20 cellular contexts compared by ENCODE assay signal in genomic region chr1:156248323-156248683, GRCh38. TPM values are rescaled to one million over a fixed set of nuclear protein-coding genes. Genes with fewer than 3 reads are reported as not detected.
DNase-seq lines count a peak whose midpoint lies in the region; ATAC-seq and TF ChIP-seq lines count a peak whose summit lies in the region.
"Had no signal": no experiment of that assay in that cellular context is flagged by ENCODE, and none has a peak within 500 bp of the region (broad histone marks: within the 10 kb centered on the region; RNA-seq: fewer than 3 reads in every experiment).

No MANE protein-coding gene starts in this region.

- H3K36me3 Mint-ChIP-seq in natural killer cell (no peaks in the 10 kb centered on the region), WTC11 (peaks cover 36% of the 10 kb centered on the region)
- peaks cover 8% of the 10 kb centered on the region for H3K36me3 Mint-ChIP-seq in natural killer cell treated with Interleukin-12 subunit alpha and Interleukin-12 subunit beta and Interleukin-15 and Interleukin-18, amount 100 ng/mL, for 72 hours

- H3K4me1 Mint-ChIP-seq in natural killer cell = peaks cover 0 to 24% of the 10 kb centered on the region in 2 donors
- H3K4me1 Mint-ChIP-seq in natural killer cell treated with Interleukin-12 subunit alpha and Interleukin-12 subunit beta and Interleukin-15 and Interleukin-18, amount 100 ng/mL, for 72 hours (ENCODE audit: low read depth in 2 of 2) = peaks cover 13 to 18% of the 10 kb centered on the region in 2 donors
- peaks cover 22% of the 10 kb centered on the region for H3K4me1 Mint-ChIP-seq in WTC11
- H3K4me1 Mint-ChIP-seq: nephron had no signal

- H3K27ac ChIP-seq in iPS-20b (ENCODE audit: low read length) (no peak overlapping the region), transverse colon (no peak overlapping the region), SJCRH30 (no peak overlapping the region)
- H3K27ac ChIP-seq: GM23248 had no signal

- in situ Hi-C loops in transverse colon (cut with MboI; ENCODE audit: low pct_ligation_motif_present in 1 of 4, low pct_unique_long_range_greater_than_20kb in 1 of 4, low sequenced_read_pairs in 3 of 4) = no loop called here

- no peaks in the 10 kb centered on the region for H3K9me3 ChIP-seq in iPS-20b (ENCODE audit: insufficient read depth, low read depth, low read length)
- no peaks in the 10 kb centered on the region for H3K9me3 ChIP-seq in transverse colon
- H3K9me3 ChIP-seq in SJCRH30 (replicated peaks) = no peaks in the 10 kb centered on the region

- no peaks in the 10 kb centered on the region for H3K9me3 Mint-ChIP-seq in natural killer cell
- H3K9me3 Mint-ChIP-seq in natural killer cell treated with Interleukin-12 subunit alpha and Interleukin-12 subunit beta and Interleukin-15 and Interleukin-18, amount 100 ng/mL, for 72 hours = no peaks in the 10 kb centered on the region
- no peaks in the 10 kb centered on the region for H3K9me3 Mint-ChIP-seq in WTC11
- H3K9me3 Mint-ChIP-seq: CD8-positive, alpha-beta T cell; mesothelial cell of epicardium; nephron; stimulated activated memory B cell treated with anti-CD40 and anti-IgM and Interleukin-4, amounts not matched to agents 10 μg/mL and 1 μg/mL and 100 μg/mL, for 72 hours; T-cell had no signal

- CTCF ChIA-PET in WTC11 (lab: Charles Lee) = interaction anchor here (0.5 to 5.1 kb wide), 13 partner anchors 11 to 232 kb away, joined by 3 to 84 read pairs (median 3); no protein-coding TSS in a partner anchor

- TF ChIP-seq EP300 in transverse colon (IDR thresholded peaks at IDR 0.05; ENCODE audit: low read depth) = no peak

- H3K27me3 ChIP-seq in iPS-20b (ENCODE audit: insufficient read depth, low read length) (peaks cover 15% of the 10 kb centered on the region; the same call in 1 of the 2 replicates), transverse colon (peaks cover 32% of the 10 kb centered on the region), SJCRH30 (no peaks in the 10 kb centered on the region)

- no peak overlapping the region for H3K4me3 Mint-ChIP-seq in natural killer cell
- H3K4me3 Mint-ChIP-seq in natural killer cell treated with Interleukin-12 subunit alpha and Interleukin-12 subunit beta and Interleukin-15 and Interleukin-18, amount 100 ng/mL, for 72 hours = no peak overlapping the region
- H3K4me3 Mint-ChIP-seq in WTC11 = no peak overlapping the region
- H3K4me3 Mint-ChIP-seq: activated CD4-positive, alpha-beta T cell treated with anti-CD3 and anti-CD28 coated beads for 36 hours; mesothelial cell of epicardium; nephron; stimulated activated memory B cell treated with anti-CD40 and anti-IgM and Interleukin-4, amounts not matched to agents 10 μg/mL and 1 μg/mL and 100 μg/mL, for 72 hours; T-cell had no signal

- H3K9ac ChIP-seq in iPS-20b (ENCODE audit: low read depth, low read length) = peak overlapping the region; percentile 37; the same call in 1 of the 2 replicates
- H3K9ac ChIP-seq: GM23248 had no signal

- H3K4me3 ChIP-seq in iPS-20b (ENCODE audit: low read length) = no peak overlapping the region
- no peak overlapping the region for H3K4me3 ChIP-seq in transverse colon
- no peak overlapping the region for H3K4me3 ChIP-seq in SJCRH30
- H3K4me3 ChIP-seq: GM23248 had no signal

- no peak for DNase-seq in natural killer cell
- DNase-seq in natural killer cell treated with Interleukin-12 subunit alpha and Interleukin-12 subunit beta and Interleukin-15 and Interleukin-18, amount 100 ng/mL, for 72 hours (ENCODE audit: low spot score) = no peak
- DNase-seq in WTC11 (ENCODE audit: low spot score) = no peak
- DNase-seq in NCI-H2081 (lab: John Stamatoyannopoulos, UW) = no peak
- no peak for DNase-seq in transverse colon
- no peak for DNase-seq in SJCRH30
- DNase-seq: activated CD4-positive, alpha-beta T cell treated with anti-CD3 and anti-CD28 coated beads for 36 hours; activated effector memory CD4-positive, alpha-beta T cell treated with Interleukin-2 at 50 U/mL for 16 hours; CD8-positive, alpha-beta T cell; DMS79 treated with DMSO at 0.1 percent for 48 hours; NCI-H1105; SHP77; T-cell had no signal

- intact Hi-C loops in natural killer cell (cut with micrococcal nuclease) = no loop called here
- intact Hi-C loops in transverse colon (cut with DNase I; ENCODE audit: low total_unique reads) = no loop called here

- 79% methylated on average over 4 of the region's 4 CpGs; no CpG with 5 or more reads in 1 of the 2 donors for WGBS in transverse colon (ENCODE audit: low coverage in 1 of 2), 2 donors

- H3K27ac Mint-ChIP-seq in natural killer cell (peak overlapping the region; percentile 31 to 38), WTC11 (0 out of 2 replicates have a peak overlapping the region, but pooled peaks have one; percentile 49)
- H3K27ac Mint-ChIP-seq in natural killer cell treated with Interleukin-12 subunit alpha and Interleukin-12 subunit beta and Interleukin-15 and Interleukin-18, amount 100 ng/mL, for 72 hours = no peak overlapping the region
- H3K27ac Mint-ChIP-seq: activated CD4-positive, alpha-beta T cell treated with anti-CD3 and anti-CD28 coated beads for 36 hours; CD8-positive, alpha-beta T cell; stimulated activated memory B cell treated with anti-CD40 and anti-IgM and Interleukin-4, amounts not matched to agents 10 μg/mL and 1 μg/mL and 100 μg/mL, for 72 hours had no signal

- POLR2A ChIA-PET in WTC11 (lab: Charles Lee) = interaction anchor here (0.6 to 1.1 kb wide), 2 partner anchors 271 to 981 kb away, joined by 3 read pairs; no protein-coding TSS in a partner anchor

- H3K27me3 Mint-ChIP-seq in natural killer cell (ENCODE audit: low read depth in 2 of 2) (no peaks in the 10 kb centered on the region), WTC11 (ENCODE audit: low read depth) (peaks cover 4% of the 10 kb centered on the region)
- no peaks in the 10 kb centered on the region for H3K27me3 Mint-ChIP-seq in natural killer cell treated with Interleukin-12 subunit alpha and Interleukin-12 subunit beta and Interleukin-15 and Interleukin-18, amount 100 ng/mL, for 72 hours
- H3K27me3 Mint-ChIP-seq: progenitor cell of endocrine pancreas, T-cell had no signal

- H3K36me3 ChIP-seq in iPS-20b (ENCODE audit: insufficient read depth, low read depth, low read length) (peaks cover 47% of the 10 kb centered on the region), transverse colon (peaks cover 0 to 31% (median 14%) of the 10 kb centered on the region in 4 donors), SJCRH30 (peaks cover 29% of the 10 kb centered on the region)

- ATAC-seq in natural killer cell (no peak), WTC11 (no peak)
- no peak for ATAC-seq in natural killer cell treated with Interleukin-12 subunit alpha and Interleukin-12 subunit beta and Interleukin-15 and Interleukin-18, amount 100 ng/mL, for 72 hours
- ATAC-seq: activated CD4-positive, alpha-beta T cell treated with anti-CD3 and anti-CD28 coated beads for 36 hours; CD8-positive, alpha-beta T cell; stimulated activated memory B cell treated with anti-CD40 and anti-IgM and Interleukin-4, amounts not matched to agents 10 μg/mL and 1 μg/mL and 100 μg/mL, for 72 hours; T-cell had no signal

- no peak for TF ChIP-seq POLR2A in transverse colon (IDR thresholded peaks at IDR 0.05)

- TF ChIP-seq CTCF in natural killer cell (IDR thresholded peaks at IDR 0.05) = no peak
- no peak for TF ChIP-seq CTCF in WTC11 (IDR thresholded peaks at IDR 0.05)
- TF ChIP-seq CTCF in transverse colon (IDR thresholded peaks at IDR 0.05) = no peak

- H3K4me1 ChIP-seq in iPS-20b (ENCODE audit: insufficient read depth, low read length) (peaks cover 7% of the 10 kb centered on the region), transverse colon (peaks cover 10 to 24% (median 21%) of the 10 kb centered on the region in 4 donors), SJCRH30 (no peaks in the 10 kb centered on the region)

RNA-seq across cellular contexts. Expression of gene PAQR6, which starts 0.4 kb away (rescaled TPM):
- total RNA-seq in natural killer cell (1 to 10 TPM; 2.6 to 5.5 (median 3.5) TPM), WTC11 (2021) (5.9 to 7.9 TPM (median 6.5 TPM) in 3 replicates), transverse colon (1 to 10 TPM in 2 of 4 donors, not detected in 2; 1.7 to 3.1 TPM)
- total RNA-seq in natural killer cell treated with Interleukin-12 subunit alpha and Interleukin-12 subunit beta and Interleukin-15 and Interleukin-18, amount 100 ng/mL, for 72 hours = 1 to 10 TPM; 5.9 to 9.5 TPM
- total RNA-seq in SJCRH30 (2014; rRNA removed; shearing (Covaris generic)) = 1.2 and 1.7 TPM in 2 replicates

RNA-seq across cellular contexts. Expression of gene BGLAP, which starts 6.3 kb away (rescaled TPM):
- 1 to 10 TPM in 2 of 3 donors, under 1 TPM in 1; 0.45 to 1.6 (median 1.1) TPM for total RNA-seq in natural killer cell
- 1 to 10 TPM; 1.8 to 2.3 TPM for total RNA-seq in natural killer cell treated with Interleukin-12 subunit alpha and Interleukin-12 subunit beta and Interleukin-15 and Interleukin-18, amount 100 ng/mL, for 72 hours
- 2.3 to 3.8 TPM (median 2.6 TPM) in 3 replicates for total RNA-seq in WTC11 (2021)
- 1 to 10 TPM in 2 of 4 donors, not detected in 2; 1.6 to 2.1 TPM for total RNA-seq in transverse colon
- total RNA-seq in SJCRH30 (2014; rRNA removed; shearing (Covaris generic)) = 0.18 and 0.38 TPM in 2 replicates
- total RNA-seq: glomerular endothelial cell, GM23248 had no signal

RNA-seq across cellular contexts. Expression of gene SMG5, which starts 34.3 kb away (rescaled TPM):
- total RNA-seq in natural killer cell (10 to 100 TPM; 76.7 to 93.9 (median 87.6) TPM), WTC11 (2021) (87.7 to 109 TPM (median 91.1 TPM) in 3 replicates), transverse colon (100 to 1,000 TPM in 2 of 4 donors, 10 to 100 TPM in 2; 72.1 to 134 (median 102) TPM)
- 100 to 1,000 TPM in 1 of 2 donors, 10 to 100 TPM in 1; 89.3 to 130 TPM for total RNA-seq in natural killer cell treated with Interleukin-12 subunit alpha and Interleukin-12 subunit beta and Interleukin-15 and Interleukin-18, amount 100 ng/mL, for 72 hours
- 70.3 and 74.2 TPM in 2 replicates for total RNA-seq in SJCRH30 (2014; rRNA removed; shearing (Covaris generic))

RNA-seq across cellular contexts. Expression of gene PMF1, which starts 35.5 kb away (rescaled TPM):
- total RNA-seq in natural killer cell (10 to 100 TPM; 61.5 to 70.3 (median 64.0) TPM), WTC11 (2021) (112 to 129 TPM (median 115 TPM) in 3 replicates), transverse colon (10 to 100 TPM; 29.9 to 67.3 (median 52.3) TPM)
- total RNA-seq in natural killer cell treated with Interleukin-12 subunit alpha and Interleukin-12 subunit beta and Interleukin-15 and Interleukin-18, amount 100 ng/mL, for 72 hours = 100 to 1,000 TPM in 1 of 2 donors, 10 to 100 TPM in 1; 90.6 to 105 TPM
- total RNA-seq in SJCRH30 (2014; rRNA removed; shearing (Covaris generic)) = 59.7 and 63.5 TPM in 2 replicates

RNA-seq across cellular contexts. Expression of gene TMEM79, which starts 35.8 kb away (rescaled TPM):
- total RNA-seq in natural killer cell (1 to 10 TPM; 3.3 to 5.8 (median 5.0) TPM), WTC11 (2021) (2.2 to 2.7 TPM (median 2.4 TPM) in 3 replicates), transverse colon (10 to 100 TPM in 1 of 4 donors, 1 to 10 TPM in 3; 2.0 to 13.1 (median 3.9) TPM)
- total RNA-seq in natural killer cell treated with Interleukin-12 subunit alpha and Interleukin-12 subunit beta and Interleukin-15 and Interleukin-18, amount 100 ng/mL, for 72 hours = 10 to 100 TPM in 1 of 2 donors, 1 to 10 TPM in 1; 6.4 to 12.0 TPM
- 2.6 and 2.7 TPM in 2 replicates for total RNA-seq in SJCRH30 (2014; rRNA removed; shearing (Covaris generic))

Comparison
In these comparisons a context has a peak if more than half of its experiments do, and no peak if none do; other contexts are left out.
1. H3K27ac Mint-ChIP-seq: peak in natural killer cell (2 of 2) and WTC11 (single experiment); none in natural killer cell treated with Interleukin-12 subunit alpha and Interleukin-12 subunit beta and Interleukin-15 and Interleukin-18, amount 100 ng/mL, for 72 hours (0 of 2).